8 cellular contexts compared by ENCODE assay signal in the genomic region with DNA sequence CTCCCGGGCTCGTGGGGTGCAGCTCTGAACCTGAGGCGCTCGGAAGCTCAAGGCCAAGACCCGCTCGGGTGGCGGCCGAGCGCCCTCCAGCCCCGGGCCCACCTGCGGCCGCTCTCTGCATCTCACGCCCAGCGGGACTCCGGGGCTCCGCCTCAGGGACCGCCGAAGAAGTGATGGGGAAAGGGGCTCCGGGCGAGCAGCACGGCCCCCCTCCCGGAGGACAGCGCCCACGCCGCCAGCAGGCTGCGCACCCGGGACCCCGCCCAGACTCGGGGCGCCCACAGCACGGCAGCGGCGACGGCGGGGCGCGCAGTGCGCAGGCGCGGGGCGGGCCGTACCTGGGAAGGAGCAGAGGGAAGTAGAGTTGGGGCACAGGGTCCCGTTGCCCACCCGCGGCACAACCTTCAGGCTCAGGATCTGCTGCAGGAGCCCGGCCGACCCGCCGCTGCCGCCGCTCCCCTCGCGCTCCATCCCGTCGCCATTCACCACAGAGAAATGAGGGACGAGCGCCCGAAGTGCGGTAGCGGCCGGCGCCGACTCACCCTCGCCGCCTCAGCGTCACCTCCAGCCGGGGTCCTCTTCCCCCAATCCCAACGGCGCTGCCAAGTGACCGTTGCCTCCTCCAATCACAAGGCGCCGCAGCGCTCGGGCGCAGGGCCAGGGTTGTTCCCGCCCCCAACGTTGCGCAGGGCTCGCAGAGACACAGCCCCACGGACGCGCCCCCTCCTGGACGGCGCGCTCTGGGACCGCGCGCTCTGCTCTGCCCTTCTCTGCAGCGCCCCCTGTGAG. TPM values are rescaled to one million over a fixed set of nuclear protein-coding genes. Genes with fewer than 3 reads are reported as not detected.
A peak's percentile ranks its signal among the peaks of the same experiment; 100 is the strongest.
DNase-seq lines count a peak whose midpoint lies in the region; TF ChIP-seq lines count a peak whose summit lies in the region.

A gene with protein sequence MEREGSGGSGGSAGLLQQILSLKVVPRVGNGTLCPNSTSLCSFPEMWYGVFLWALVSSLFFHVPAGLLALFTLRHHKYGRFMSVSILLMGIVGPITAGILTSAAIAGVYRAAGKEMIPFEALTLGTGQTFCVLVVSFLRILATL (minus strand): TSS at position 560 of the 789 bp plus-strand sequence. CDS start 89 bp downstream, at position 471.

- peak within 1 kb of the TSS; percentile 99 for H3K9ac ChIP-seq in neuronal stem cell (ENCODE audit: low read depth, low read length, poor library complexity)

- H2AFZ ChIP-seq in neuronal stem cell (ENCODE audit: low read length), result peak within 1 kb of the TSS; percentile 99

- H3K4ac ChIP-seq in neuronal stem cell (ENCODE audit: low read length), result no peak within 1 kb of the TSS

- H2AK5ac ChIP-seq in neuronal stem cell (ENCODE audit: low read depth, low read length), result peak within 1 kb of the TSS; percentile 37

- no peak within 1 kb of the TSS for H4K91ac ChIP-seq in neuronal stem cell (ENCODE audit: low read depth, low read length, poor library complexity)

- peak; percentile 94 for DNase-seq in HFF-Myc (ENCODE audit: extremely low read depth, low read depth)
- DNase-seq in MV-4-11 (lab: John Stamatoyannopoulos, UW), result peak; percentile 97
- peak; percentile 96 for DNase-seq in SK-MEL-5 (ENCODE audit: low read depth, low spot score)
- peak; percentile 99 for DNase-seq in activated naive CD4-positive, alpha-beta T cell treated with Interleukin-2 at 50 U/mL for 16 hours
- peak; percentile 98 for DNase-seq in foreskin melanocyte
- peak; percentile 98 for DNase-seq in neuronal stem cell (ENCODE audit: low spot score)

- no peak within 1 kb of the TSS for H4K8ac ChIP-seq in neuronal stem cell (ENCODE audit: low read depth, low read length)

- H2BK5ac ChIP-seq in neuronal stem cell (ENCODE audit: low read length), result peak within 1 kb of the TSS; percentile 82

- H3K27ac ChIP-seq in neuronal stem cell (replicated peaks; ENCODE audit: low read length), result peak within 1 kb of the TSS; percentile 85

- peak within 1 kb of the TSS; percentile 100 for H3K18ac ChIP-seq in neuronal stem cell (ENCODE audit: low read length)

- in situ Hi-C loops in SK-MEL-5 (cut with HindIII; ENCODE audit: low pct_unique_long_range_greater_than_20kb, low sequenced_read_pairs), result no loop called here

- peaks cover 6% of the 10 kb centered on the region for H3K79me1 ChIP-seq in neuronal stem cell (ENCODE audit: low read depth, low read length)

- TF ChIP-seq CTCF in HFF-Myc (IDR thresholded peaks at IDR 0.05; ENCODE audit: low read depth, low read length, missing control alignments), result peak; percentile 100
- no peak for TF ChIP-seq CTCF in subcutaneous adipose tissue (IDR thresholded peaks at IDR 0.05; ENCODE audit: low read depth)

- peaks cover 4 to 6% of the 10 kb centered on the region in 2 donors for H3K4me1 ChIP-seq in neuronal stem cell (ENCODE audit: control insufficient read depth in 2 of 2, insufficient read depth in 1 of 2, low read depth in 1 of 2, low read length in 2 of 2)

- no peaks in the 10 kb centered on the region for H3K27me3 ChIP-seq in neuronal stem cell (ENCODE audit: control insufficient read depth in 3 of 3, insufficient read depth in 3 of 3, low read depth in 1 of 3, low read length in 3 of 3)

- peaks cover 0 to 2% of the 10 kb centered on the region in 2 donors for H3K9me3 ChIP-seq in neuronal stem cell (replicated peaks in 1 of 2; ENCODE audit: control insufficient read depth in 2 of 2, insufficient read depth in 1 of 2, low read depth in 1 of 2, low read length in 2 of 2)

- peak within 1 kb of the TSS; percentile 41 for H2BK12ac ChIP-seq in neuronal stem cell (ENCODE audit: low read length)

- H3K23ac ChIP-seq in neuronal stem cell (ENCODE audit: low read depth, low read length, poor library complexity), result peak within 1 kb of the TSS; percentile 99

- peaks cover 2 to 12% of the 10 kb centered on the region in 2 donors for H3K36me3 ChIP-seq in neuronal stem cell (replicated peaks in 1 of 2; ENCODE audit: control insufficient read depth in 2 of 2, insufficient read depth in 2 of 2, low read length in 2 of 2)

- peak within 1 kb of the TSS; percentile 94 for H3K14ac ChIP-seq in neuronal stem cell (ENCODE audit: low read length)

- WGBS in neuronal stem cell (ENCODE audit: extremely low coverage in 2 of 2, insufficient read length in 2 of 2, insufficient replicate concordance in 1 of 2), 2 donors, result no CpG with 5 or more reads among the region's 89 CpGs

- H2BK15ac ChIP-seq in neuronal stem cell (ENCODE audit: low read length), result peak within 1 kb of the TSS; percentile 85

- H2BK120ac ChIP-seq in neuronal stem cell (ENCODE audit: low read depth, low read length), result peak within 1 kb of the TSS; percentile 47

- H3K4me3 ChIP-seq in GM08714 (ENCODE audit: low read length) (peak within 1 kb of the TSS; percentile 80), HFF-Myc (replicated peaks; ENCODE audit: low read depth, low read length) (peak within 1 kb of the TSS; percentile 80), neuronal stem cell (ENCODE audit: low read length in 2 of 2) (peak within 1 kb of the TSS; percentile 92 to 95)

- peak within 1 kb of the TSS; percentile 60 for H3K4me2 ChIP-seq in neuronal stem cell (ENCODE audit: insufficient read depth, low read length, poor library complexity, severe bottlenecking)

RNA-seq across cellular contexts. Expression of the gene that starts here (rescaled TPM):
- 18.1 and 19.3 TPM in 2 replicates for total RNA-seq in SK-MEL-5 (2014; rRNA removed; shearing (Covaris generic))
- polyA plus RNA-seq in SK-MEL-5 (2015; cell fraction: cytosol; rRNA removed), result 9.5 and 9.6 TPM in 2 replicates
- polyA plus RNA-seq in SK-MEL-5 (2015; cell fraction: nucleus; rRNA removed), result 15.4 and 24.1 TPM in 2 replicates
- 30.7 TPM for polyA plus RNA-seq in neuronal stem cell (2013, experiment 1 of 2)
- 32.3 TPM for polyA plus RNA-seq in neuronal stem cell (2013, experiment 2 of 2)
- total RNA-seq in subcutaneous adipose tissue, result 10 to 100 TPM; 14.8 to 20.5 (median 18.0) TPM

Comparison
In these comparisons a context has a peak if more than half of its experiments do, and no peak if none do; other contexts are left out.
1. Peak in every context shown above with its lines: DNase-seq, H3K4me3 ChIP-seq and H3K27ac ChIP-seq.